In the genomic region with DNA sequence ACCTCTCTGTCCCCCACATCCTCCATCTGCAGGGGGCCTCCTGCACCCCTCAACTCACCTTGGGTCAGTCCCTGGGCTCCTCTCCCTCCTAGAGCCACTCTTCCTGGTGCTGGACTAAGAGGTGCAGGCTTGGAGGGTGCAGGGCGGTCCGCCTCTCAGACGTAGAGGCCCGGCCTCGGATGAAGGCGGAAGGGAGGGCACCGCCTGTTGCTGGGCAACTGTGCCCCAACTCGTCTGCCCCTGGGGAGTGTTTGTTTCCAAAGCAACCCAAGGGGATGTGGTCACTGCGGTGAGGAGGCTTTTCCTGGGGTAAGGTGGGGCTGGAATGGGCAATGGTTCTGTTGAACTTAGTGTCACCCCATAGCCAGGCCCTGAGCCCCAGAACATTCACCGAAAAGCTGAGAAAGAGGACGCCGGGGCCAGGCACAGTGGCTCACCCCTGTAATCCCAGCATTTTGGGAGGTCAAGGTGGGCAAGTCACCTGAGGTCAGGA, we compare ENCODE assay signal across 10 cellular contexts. TPM values are rescaled to one million over a fixed set of nuclear protein-coding genes. Genes with fewer than 3 reads are reported as not detected.
DNase-seq lines count a peak whose midpoint lies in the region; ATAC-seq and TF ChIP-seq lines count a peak whose summit lies in the region.
"Had no signal": no experiment of that assay in that cellular context is flagged by ENCODE, and none has a peak within 500 bp of the region (broad histone marks: within the 10 kb centered on the region; RNA-seq: fewer than 3 reads in every experiment).

Gene C16orf54, minus strand, starts transcription at position 138 of the 493 bp plus-strand sequence. CDS start 1,039 bp downstream, outside the sequence.

- H3K4me1 ChIP-seq in gastroesophageal sphincter = no peaks in the 10 kb centered on the region
- H3K4me1 ChIP-seq: A549 had no signal

- POLR2A ChIA-PET in activated CD4-positive, alpha-beta memory T cell treated with anti-CD3 and anti-CD28 coated beads for 36 hours (lab: Charles Lee) = interaction anchor here (0.6 to 3.5 kb wide), 7 partner anchors 8 to 136 kb away, joined by 3 to 17 read pairs (median 4); partner anchors contain the start of gene KIF22

- H3K9me3 ChIP-seq in KOPT-K1 (ENCODE audit: insufficient read depth, low read length, poor library complexity, severe bottlenecking) (no peaks in the 10 kb centered on the region), gastroesophageal sphincter (no peaks in the 10 kb centered on the region)
- H3K9me3 ChIP-seq: A549 had no signal

- H3K36me3 ChIP-seq in KOPT-K1 (ENCODE audit: insufficient read depth, low read length) (peaks cover 34% of the 10 kb centered on the region), gastroesophageal sphincter (no peaks in the 10 kb centered on the region)

- no peak for TF ChIP-seq CTCF in gastroesophageal sphincter (IDR thresholded peaks at IDR 0.05)

- peak within 1 kb of the TSS; percentile 17 to 42 for H3K4me3 ChIP-seq in gastroesophageal sphincter
- H3K4me3 ChIP-seq: A549 had no signal

- CTCF ChIA-PET in activated CD4-positive, alpha-beta memory T cell treated with anti-CD3 and anti-CD28 coated beads for 36 hours (lab: Charles Lee) = interaction anchor here (0.7 to 3.1 kb wide), 5 partner anchors 8 to 62 kb away, joined by 3 to 21 read pairs (median 5); partner anchors contain the start of gene KIF22

- TF ChIP-seq POLR2A in gastroesophageal sphincter (IDR thresholded peaks at IDR 0.05) = no peak

- WGBS in gastroesophageal sphincter (ENCODE audit: low coverage in 1 of 2), 2 donors = no CpG with 5 or more reads among the region's 12 CpGs

- intact Hi-C loops in activated CD4-positive, alpha-beta memory T cell treated with anti-CD3 and anti-CD28 coated beads for 36 hours (cut with micrococcal nuclease) = loop anchor here (1.0 to 5.0 kb wide), 6 partner anchors 14 to 75 kb away; partner anchors contain the start of genes KIF22 and MVP

- peaks cover 60% of the 10 kb centered on the region for H3K4me1 Mint-ChIP-seq in activated CD4-positive, alpha-beta memory T cell treated with anti-CD3 and anti-CD28 coated beads for 36 hours (ENCODE audit: low read depth)

- no peaks in the 10 kb centered on the region for H3K27me3 Mint-ChIP-seq in activated CD4-positive, alpha-beta memory T cell treated with anti-CD3 and anti-CD28 coated beads for 36 hours

- ATAC-seq in GM19463 (IDR thresholded peaks at IDR 0.05; ENCODE audit: unreplicated experiment) (peak; percentile 91), gastroesophageal sphincter (peak; percentile 74), HG02840 (IDR thresholded peaks at IDR 0.05; ENCODE audit: low FRiP score, unreplicated experiment) (no peak)
- ATAC-seq: A549 had no signal

- H3K27ac ChIP-seq in KOPT-K1 (ENCODE audit: low read depth, low read length, poor library complexity, severe bottlenecking) (peak within 1 kb of the TSS; percentile 99), gastroesophageal sphincter (peak within 1 kb of the TSS in 1 of 4 donors; percentile 42)
- H3K27ac ChIP-seq: A549 had no signal

- H3K27me3 ChIP-seq in gastroesophageal sphincter = peaks cover 22% of the 10 kb centered on the region

- peaks cover 34% of the 10 kb centered on the region for H3K36me3 Mint-ChIP-seq in activated CD4-positive, alpha-beta memory T cell treated with anti-CD3 and anti-CD28 coated beads for 36 hours

- peak within 1 kb of the TSS; percentile 97 for H3K4me3 Mint-ChIP-seq in activated CD4-positive, alpha-beta memory T cell treated with anti-CD3 and anti-CD28 coated beads for 36 hours

- no peak for TF ChIP-seq EP300 in gastroesophageal sphincter (IDR thresholded peaks at IDR 0.05)

- no peaks in the 10 kb centered on the region for H3K9me3 Mint-ChIP-seq in activated CD4-positive, alpha-beta memory T cell treated with anti-CD3 and anti-CD28 coated beads for 36 hours

- peak within 1 kb of the TSS; percentile 98 for H3K27ac Mint-ChIP-seq in activated CD4-positive, alpha-beta memory T cell treated with anti-CD3 and anti-CD28 coated beads for 36 hours

- peak; percentile 94 to 96 for DNase-seq in AML-193 (lab: John Stamatoyannopoulos, UW)
- peak; percentile 97 for DNase-seq in activated CD4-positive, alpha-beta memory T cell treated with anti-CD3 and anti-CD28 coated beads for 36 hours
- DNase-seq in stimulated activated CD4-positive, alpha-beta T cell treated with anti-CD3 and anti-CD28 coated beads, Interleukin-2, amount 100 ng/mL, for 4 hours (ENCODE audit: low read depth) = peak; percentile 64
- DNase-seq in NCI-H774 (lab: John Stamatoyannopoulos, UW) = no peak

RNA-seq across cellular contexts. Expression of gene C16orf54, which starts in this region (rescaled TPM):
- 10 to 100 TPM; 25.2 to 26.2 TPM for total RNA-seq in activated CD4-positive, alpha-beta memory T cell treated with anti-CD3 and anti-CD28 coated beads for 36 hours
- 1 to 10 TPM in 2 of 4 donors, under 1 TPM in 2; 0.32 to 2.7 (median 1.3) TPM for total RNA-seq in gastroesophageal sphincter
- total RNA-seq: bronchial epithelial cell had no signal

Comparison
In these comparisons a context has a peak if more than half of its experiments do, and no peak if none do; other contexts are left out.
1. RNA of gene C16orf54 (total RNA-seq): 25.2 to 26.2 TPM in activated CD4-positive, alpha-beta memory T cell treated with anti-CD3 and anti-CD28 coated beads for 36 hours; 0.32 to 2.7 TPM in gastroesophageal sphincter; every median in the first group is over 4 times any median in the second.